8 cellular contexts compared by ENCODE assay signal in the genomic region with DNA sequence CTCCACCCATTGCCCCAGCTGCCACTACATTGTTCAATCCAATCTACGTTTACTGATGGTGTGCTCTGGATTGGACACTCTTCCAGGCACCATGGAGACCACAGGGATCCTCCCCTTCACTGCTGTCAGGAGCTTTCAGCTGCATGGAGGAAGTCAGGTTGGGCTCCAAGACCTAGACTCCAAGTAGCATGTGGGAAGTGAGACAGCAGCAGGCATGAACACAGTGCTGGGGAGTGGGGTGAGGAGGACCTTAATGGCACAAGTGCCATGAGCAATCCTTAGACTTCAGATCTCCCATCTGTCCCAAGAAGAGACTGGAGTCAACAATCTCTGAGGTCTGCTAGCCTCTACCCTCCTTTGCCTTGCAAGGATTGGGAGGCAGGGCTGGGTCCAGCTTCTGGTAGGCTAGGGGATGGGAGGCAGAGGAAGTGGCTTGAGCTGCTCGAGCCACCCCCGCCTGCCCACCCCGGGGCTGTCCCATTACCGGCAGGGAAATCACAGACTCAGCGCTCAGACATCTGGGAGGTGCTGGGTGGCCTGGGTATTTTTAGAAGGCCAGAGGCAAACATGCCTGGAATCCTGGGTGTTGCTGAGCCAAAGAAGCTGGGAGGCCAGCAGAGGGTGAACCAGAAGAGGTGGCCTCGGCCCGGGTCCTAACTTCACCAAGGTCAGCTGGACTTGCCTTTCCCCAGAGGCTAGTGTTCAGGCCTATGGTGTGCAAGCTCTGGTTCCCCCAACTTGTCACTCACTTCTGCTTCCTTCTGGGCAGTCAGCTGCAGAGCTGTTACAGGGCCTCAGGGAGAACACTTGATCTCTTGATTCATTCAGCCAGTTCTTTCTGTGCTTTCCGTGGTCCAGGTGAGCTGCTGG. TPM values are rescaled to one million over a fixed set of nuclear protein-coding genes. Genes with fewer than 3 reads are reported as not detected.
DNase-seq lines count a peak whose midpoint lies in the region; TF ChIP-seq lines count a peak whose summit lies in the region.

No MANE protein-coding gene starts in this region.

- TF ChIP-seq EP300 in tibial nerve (IDR thresholded peaks at IDR 0.05): no peak

- H3K27me3 ChIP-seq in GM06990 (replicated peaks; ENCODE audit: control insufficient read depth, insufficient read depth, low read length) (no peaks in the 10 kb centered on the region), GM23248 (replicated peaks; ENCODE audit: insufficient read depth) (no peaks in the 10 kb centered on the region), PC-9 (ENCODE audit: insufficient read depth, low read depth) (no peaks in the 10 kb centered on the region), right atrium auricular region (no peaks in the 10 kb centered on the region), thymus (ENCODE audit: control insufficient read depth, insufficient read depth) (no peaks in the 10 kb centered on the region), tibial nerve (no peaks in the 10 kb centered on the region)

- H2AFZ ChIP-seq in GM23248 (peak overlapping the region; percentile 56), PC-9 (no peak overlapping the region)

- no peak overlapping the region for H3K27ac ChIP-seq in GM23248
- H3K27ac ChIP-seq in PC-9: no peak overlapping the region
- H3K27ac ChIP-seq in right atrium auricular region: peak overlapping the region; percentile 78 to 98
- peak overlapping the region; percentile 26 for H3K27ac ChIP-seq in thymus (ENCODE audit: low read depth)
- peak overlapping the region in 2 of 4 donors; percentile 51 to 69 for H3K27ac ChIP-seq in tibial nerve

- POLR2A ChIA-PET in PC-9 (lab: Charles Lee; ENCODE audit: unreplicated experiment): interaction anchor here (0.5 to 0.8 kb wide), 2 partner anchors 8 to 259 kb away, joined by 3 read pairs; no protein-coding TSS in a partner anchor

- intact Hi-C loops in PC-9 (cut with micrococcal nuclease; ENCODE audit: unreplicated experiment): no loop called here

- CTCF ChIA-PET in PC-9 (lab: Charles Lee): interaction anchor here (0.5 to 2.0 kb wide), 6 partner anchors 12 to 240 kb away, joined by 3 to 6 read pairs (median 4); partner anchors contain the start of gene FCHSD2

- H3F3A ChIP-seq in GM23248 (ENCODE audit: insufficient read depth) (no peaks in the 10 kb centered on the region), PC-9 (ENCODE audit: insufficient read depth, low read depth) (0 out of 2 replicates have a peak, but pooled peaks cover 8% of the 10 kb centered on the region)

- no peak overlapping the region for H3K9ac ChIP-seq in GM23248

- H3K9me2 ChIP-seq in GM23248 (ENCODE audit: insufficient read depth) (no peaks in the 10 kb centered on the region), PC-9 (ENCODE audit: insufficient read depth) (no peaks in the 10 kb centered on the region)

- in situ Hi-C loops in GM23248 (cut with MboI): loop anchor here (25.0 kb wide), 1 partner anchor 445 kb away; no protein-coding TSS in a partner anchor

- H3K79me2 ChIP-seq in GM23248 (ENCODE audit: insufficient read depth) (no peaks in the 10 kb centered on the region), PC-9 (ENCODE audit: low read depth) (no peaks in the 10 kb centered on the region)

- peak overlapping the region; percentile 28 for H3K4me2 ChIP-seq in GM23248 (ENCODE audit: unreplicated experiment)
- H3K4me2 ChIP-seq in PC-9: 0 out of 2 replicates have a peak overlapping the region, but pooled peaks have one; percentile 4

- H3K36me3 ChIP-seq in GM06990 (ENCODE audit: control insufficient read depth, insufficient read depth, low read length) (no peaks in the 10 kb centered on the region), GM23248 (ENCODE audit: low read depth) (no peaks in the 10 kb centered on the region), PC-9 (ENCODE audit: low read depth) (no peaks in the 10 kb centered on the region), right atrium auricular region (no peaks in the 10 kb centered on the region), thymus (ENCODE audit: control insufficient read depth, insufficient read depth) (no peaks in the 10 kb centered on the region), tibial nerve (no peaks in the 10 kb centered on the region)

- H4K20me1 ChIP-seq in GM23248 (ENCODE audit: insufficient read depth) (no peaks in the 10 kb centered on the region), PC-9 (ENCODE audit: insufficient read depth) (no peaks in the 10 kb centered on the region)

- peak overlapping the region; percentile 53 for H3K4me3 ChIP-seq in GM06990 (replicated peaks; ENCODE audit: low read depth, low read length)
- no peak overlapping the region for H3K4me3 ChIP-seq in GM23248
- no peak overlapping the region for H3K4me3 ChIP-seq in PC-9
- no peak overlapping the region for H3K4me3 ChIP-seq in right atrium auricular region
- no peak overlapping the region for H3K4me3 ChIP-seq in thymus (ENCODE audit: low read length)
- H3K4me3 ChIP-seq in tibial nerve: no peak overlapping the region

- no peaks in the 10 kb centered on the region for H3K9me3 ChIP-seq in GM23248 (ENCODE audit: low read depth)
- no peaks in the 10 kb centered on the region for H3K9me3 ChIP-seq in PC-9 (ENCODE audit: insufficient read depth, low read depth)
- no peaks in the 10 kb centered on the region for H3K9me3 ChIP-seq in right atrium auricular region
- no peaks in the 10 kb centered on the region for H3K9me3 ChIP-seq in thymus (ENCODE audit: control insufficient read depth)
- H3K9me3 ChIP-seq in tibial nerve: no peaks in the 10 kb centered on the region

- no peak for TF ChIP-seq POLR2A in tibial nerve (IDR thresholded peaks at IDR 0.05)

- TF ChIP-seq CTCF in GM06990 (IDR thresholded peaks at IDR 0.05; ENCODE audit: insufficient read depth, low read length, poor library complexity, severe bottlenecking): no peak
- TF ChIP-seq CTCF in PC-9 (conservative IDR thresholded peaks at IDR 0.05): no peak
- TF ChIP-seq CTCF in right atrium auricular region (IDR thresholded peaks at IDR 0.05): no peak
- TF ChIP-seq CTCF in tibial nerve (IDR thresholded peaks at IDR 0.05): no peak

- DNase-seq in GM06990 (ENCODE audit: extremely low read depth, insufficient read length): peak; percentile 82
- DNase-seq in GM23248: peak; percentile 48
- peak in 1 of 2 experiments; percentile 72 for DNase-seq in PC-9
- DNase-seq in right atrium auricular region (ENCODE audit: low spot score): no peak
- no peak for DNase-seq in tibial nerve (ENCODE audit: low spot score in 2 of 2)
- DNase-seq in NCI-H2107 treated with DMSO at 0.1 percent for 48 hours (lab: John Stamatoyannopoulos, UW; ENCODE audit: unreplicated experiment): no peak
- DNase-seq in midbrain (lab: John Stamatoyannopoulos, UW): no peak

- 64 to 71% methylated on average over 9 of the region's 9 CpGs for whole genome bisulfite sequencing in GM23248 (ENCODE audit: low coverage in 1 of 2, low lambda C conversion rate in 2 of 2, missing lambda C conversion rate in 2 of 2), 2 experiments
- WGBS in thymus: 55% methylated on average over 9 of the region's 9 CpGs
- 36 to 48% methylated on average over 7 to 9 of the region's 9 CpGs for WGBS in tibial nerve, 2 donors

- no TSS peak for BruUV-seq in PC-9 (replicated peaks; lab: Mats Ljungman, UMichigan)

- H3K4me1 ChIP-seq in GM23248 (ENCODE audit: insufficient read depth): peaks cover 16% of the 10 kb centered on the region
- H3K4me1 ChIP-seq in PC-9 (replicated peaks; ENCODE audit: insufficient read depth): peaks cover 23% of the 10 kb centered on the region
- peaks cover 0 to 69% of the 10 kb centered on the region in 2 donors for H3K4me1 ChIP-seq in right atrium auricular region
- H3K4me1 ChIP-seq in thymus (ENCODE audit: control insufficient read depth, insufficient read depth, low read length): peaks cover 29% of the 10 kb centered on the region
- H3K4me1 ChIP-seq in tibial nerve: peaks cover 0 to 45% (median 19%) of the 10 kb centered on the region in 4 donors

RNA-seq across cellular contexts. Expression of gene FCHSD2, which starts 15.3 kb away (rescaled TPM):
- 8.1 and 9.1 TPM in 2 replicates for total RNA-seq in GM23248 (2014; rRNA removed; shearing (Covaris generic))
- polyA plus RNA-seq in GM23248 (2016; fragmentation: Nextera tagmentation; extraction: Ambion mirVana): 17.6 and 19.8 TPM in 2 replicates
- 20.5 and 22.6 TPM in 2 replicates for total RNA-seq in PC-9 (2021)
- total RNA-seq in right atrium auricular region: 10 to 100 TPM; 23.9 to 24.0 TPM
- polyA plus RNA-seq in thymus: 22.3 TPM
- total RNA-seq in tibial nerve: 10 to 100 TPM; 19.5 to 29.1 (median 22.8) TPM

Comparison
In these comparisons a context has a peak if more than half of its experiments do, and no peak if none do; other contexts are left out.
1. DNase-seq: peak in GM06990 (single experiment) and GM23248 (single experiment); none in right atrium auricular region (single experiment), tibial nerve (0 of 2), NCI-H2107 treated with DMSO at 0.1 percent for 48 hours (single experiment) and midbrain (single experiment).
2. H3K27ac ChIP-seq: peak in right atrium auricular region (2 of 2) and thymus (single experiment); none in GM23248 (single experiment) and PC-9 (single experiment).